9 cellular contexts compared by ENCODE assay signal in genomic region chr16:6643083-6643686, GRCh38.
A peak's percentile ranks its signal among the peaks of the same experiment; 100 is the strongest.
DNase-seq lines count a peak whose midpoint lies in the region; ATAC-seq, FAIRE-seq and TF ChIP-seq lines count a peak whose summit lies in the region.
"Had no signal": no experiment of that assay in that cellular context is flagged by ENCODE, and none has a peak within 500 bp of the region (broad histone marks: within the 10 kb centered on the region; RNA-seq: fewer than 3 reads in every experiment).

No MANE protein-coding gene starts in this region.

- H4K20me1 ChIP-seq in KMS-11 (ENCODE audit: insufficient read depth) = no peaks in the 10 kb centered on the region
- H4K20me1 ChIP-seq in HepG2 (ENCODE audit: insufficient read depth, low read length) = no peaks in the 10 kb centered on the region
- H4K20me1 ChIP-seq: BLaER1 had no signal

- H3K4me1 ChIP-seq in KMS-11 (ENCODE audit: low read depth, poor library complexity, severe bottlenecking) (no peaks in the 10 kb centered on the region), HepG2 (ENCODE audit: insufficient read depth, low read length) (no peaks in the 10 kb centered on the region)
- H3K4me1 ChIP-seq: BLaER1 had no signal

- H2AFZ ChIP-seq in KMS-11 (ENCODE audit: low read depth) (no peak overlapping the region), HepG2 (ENCODE audit: low read length) (no peak overlapping the region)

- FAIRE-seq in HepG2 (lab: Jason Lieb, UNC) = peak; percentile 70

- CTCF ChIA-PET in HepG2 (lab: Yijun Ruan, JAX; ENCODE audit: low intra/inter-chr PET ratio, low total read pairs) = interaction anchor here (0.9 to 1.5 kb wide), 3 partner anchors 627 to 1141 kb away, joined by 3 to 5 read pairs (median 5); no protein-coding TSS in a partner anchor

- TF ChIP-seq CTCF in KMS-11 (conservative IDR thresholded peaks at IDR 0.05; ENCODE audit: low read depth, low read length) (peak; percentile 98), cardiac fibroblast (IDR thresholded peaks at IDR 0.05; ENCODE audit: low read depth, low read length) (peak; percentile 75), HepG2 (CRISPR knock-in tag; IDR thresholded peaks at IDR 0.05) (peak; percentile 68)

- no peak overlapping the region for H3K4me2 ChIP-seq in KMS-11
- no peak overlapping the region for H3K4me2 ChIP-seq in HepG2 (ENCODE audit: low read depth, low read length)
- H3K4me2 ChIP-seq: BLaER1 had no signal

- H3K9ac ChIP-seq in KMS-11 (no peak overlapping the region), HepG2 (ENCODE audit: insufficient read depth, low read depth, low read length) (no peak overlapping the region)
- H3K9ac ChIP-seq: BLaER1 had no signal

- DNase-seq in DMS53 (lab: John Stamatoyannopoulos, UW) (peak; percentile 52), DMS53 treated with DMSO at 0.1 percent for 48 hours (lab: John Stamatoyannopoulos, UW; ENCODE audit: unreplicated experiment) (no peak), SW480 (ENCODE audit: low spot score) (peak; percentile 16), cardiac fibroblast (ENCODE audit: low read depth in 2 of 2) (peak; percentile 63 to 69), HepG2 (ENCODE audit: low spot score) (peak; percentile 31)
- peak; percentile 20 for DNase-seq in stimulated activated CD8-positive, alpha-beta memory T cell treated with anti-CD3 and anti-CD28 coated beads, Interleukin-12 subunit alpha, Interleukin-12 subunit beta, amount 100 ng/mL, for 1 hour (ENCODE audit: low read depth)

- no peaks in the 10 kb centered on the region for H3K9me3 ChIP-seq in HepG2 (ENCODE audit: low read length)
- H3K9me3 ChIP-seq: BLaER1 had no signal

- H3K27ac ChIP-seq in KMS-11 (no peak overlapping the region), HepG2 (ENCODE audit: extremely low read length, insufficient read depth, low read length) (no peak overlapping the region)
- H3K27ac ChIP-seq: BLaER1 had no signal

- in situ Hi-C loops in HepG2 (cut with HindIII; ENCODE audit: extremely low pct_ligation_motif_present, low pct_unique_long_range_greater_than_20kb) = loop anchor here (5.0 to 25.0 kb wide), 2 partner anchors 626 to 1131 kb away; no protein-coding TSS in a partner anchor

- H3K27me3 ChIP-seq in KMS-11 (ENCODE audit: insufficient read depth, low read depth) (no peaks in the 10 kb centered on the region), HepG2 (ENCODE audit: control insufficient read depth in 1 of 2, insufficient read depth in 2 of 2, low read length in 2 of 2) (peaks cover 3 to 16% of the 10 kb centered on the region in 2 experiments; a peak in 3 of 5 replicates)

- peak; percentile 41; the same call in 1 of the 2 replicates for TF ChIP-seq RAD21 in HepG2 (CRISPR knock-in tag; IDR thresholded peaks at IDR 0.05)

- H3K4me3 ChIP-seq in KMS-11 (IDR thresholded peaks at IDR 0.05; ENCODE audit: insufficient read depth, low read depth, low read length) (no peak overlapping the region), cardiac fibroblast (replicated peaks in 1 of 2; ENCODE audit: low read depth in 2 of 2, low read length in 2 of 2) (no peak overlapping the region), HepG2 (replicated peaks in 1 of 3; ENCODE audit: insufficient read depth in 1 of 3, low read depth in 2 of 3, low read length in 3 of 3) (no peak overlapping the region)
- H3K4me3 ChIP-seq: BLaER1 had no signal

- H3K36me3 ChIP-seq in KMS-11 (ENCODE audit: insufficient read depth) (no peaks in the 10 kb centered on the region), HepG2 (replicated peaks in 1 of 2; ENCODE audit: control insufficient read depth in 1 of 2, insufficient read depth in 2 of 2, low read length in 2 of 2) (no peaks in the 10 kb centered on the region)
- H3K36me3 ChIP-seq: BLaER1 had no signal

- intact Hi-C loops in HepG2 (cut with micrococcal nuclease; ENCODE audit: unreplicated experiment) = loop anchor here (2.0 kb wide), 1 partner anchor 32 kb away; no protein-coding TSS in a partner anchor

- ATAC-seq in HepG2 (no peak), GM21526 (IDR thresholded peaks at IDR 0.05; ENCODE audit: low FRiP score, unreplicated experiment) (no peak)

- POLR2A ChIA-PET in HepG2 (lab: Yijun Ruan, JAX) = no interaction called here

- TF ChIP-seq EP300 in HepG2 (IDR thresholded peaks at IDR 0.05; ENCODE audit: low read depth in 2 of 2, low read length in 2 of 2) (no peak), HepG2 (CRISPR knock-in tag; IDR thresholded peaks at IDR 0.05; ENCODE audit: borderline replicate concordance) (no peak)

- no peak for TF ChIP-seq POLR2A in HepG2 (IDR thresholded peaks at IDR 0.05; ENCODE audit: insufficient read depth in 1 of 2, low read depth in 2 of 2, low read length in 2 of 2)

- H3K79me2 ChIP-seq in KMS-11 (ENCODE audit: insufficient read depth, low read depth) = no peaks in the 10 kb centered on the region
- no peaks in the 10 kb centered on the region for H3K79me2 ChIP-seq in HepG2 (ENCODE audit: insufficient read depth, low read length)

- 4% methylated on average over 5 of the region's 5 CpGs for WGBS in HepG2 (ENCODE audit: low lambda C conversion rate)

- no TSS peak for BruUV-seq in HepG2 (replicated peaks; lab: Mats Ljungman, UMichigan)

TF ChIP-seq in HepG2, 621 proteins besides CTCF, POLR2A, EP300 and RAD21:
- no peak for TF ChIP-seq SIN3A (IDR thresholded peaks at IDR 0.05; ENCODE audit: borderline replicate concordance, low read depth, low read length)
- no peak for TF ChIP-seq ZNF280B (CRISPR knock-in tag; IDR thresholded peaks at IDR 0.05; ENCODE audit: borderline replicate concordance)
- no peak for TF ChIP-seq NFE2 (CRISPR knock-in tag; IDR thresholded peaks at IDR 0.05)
- no peak for TF ChIP-seq FOSL1 (CRISPR knock-in tag; IDR thresholded peaks at IDR 0.05; ENCODE audit: borderline replicate concordance)
- TF ChIP-seq FOXM1 (CRISPR knock-in tag; IDR thresholded peaks at IDR 0.05) = no peak
- peak; percentile 75 for TF ChIP-seq STAG1 (CRISPR knock-in tag; IDR thresholded peaks at IDR 0.05)
- TF ChIP-seq IKZF4 (CRISPR knock-in tag; IDR thresholded peaks at IDR 0.05; ENCODE audit: borderline replicate concordance, low read depth, not compliant biosample characterization) = no peak
- peak; percentile 65 for TF ChIP-seq SMC3 (IDR thresholded peaks at IDR 0.05; ENCODE audit: low read length)
TF ChIP-seq in HepG2: peak in this region for 2.
